In the genomic region with DNA sequence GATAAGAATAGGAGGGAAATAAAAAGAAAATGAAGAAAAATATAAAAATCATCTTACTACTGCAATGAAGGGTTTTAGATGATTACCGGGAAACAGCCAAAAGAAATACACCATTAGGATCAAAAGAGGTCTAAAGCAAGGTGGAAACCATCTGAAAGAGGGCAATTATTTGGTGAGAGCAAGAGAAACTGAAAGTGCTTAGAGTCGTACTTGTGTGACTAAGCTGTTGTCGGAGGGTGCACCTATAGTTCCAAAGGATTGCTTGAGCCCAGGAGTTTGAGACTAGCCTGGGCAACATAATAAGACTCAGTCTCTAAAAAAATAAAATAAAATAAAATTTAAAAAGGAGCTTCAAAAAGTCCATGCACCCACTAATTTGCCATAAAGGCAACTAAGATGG, we compare ENCODE assay signal across 15 cellular contexts.
DNase-seq lines count a peak whose midpoint lies in the region; ATAC-seq and TF ChIP-seq lines count a peak whose summit lies in the region.
"Had no signal": no experiment of that assay in that cellular context is flagged by ENCODE, and none has a peak within 500 bp of the region (broad histone marks: within the 10 kb centered on the region; RNA-seq: fewer than 3 reads in every experiment).

No MANE protein-coding gene starts in this region.

- H3K4me3 Mint-ChIP-seq in CD14-positive monocyte, result no peak overlapping the region
- H3K4me3 Mint-ChIP-seq: activated naive CD4-positive, alpha-beta T cell treated with anti-CD3 and anti-CD28 coated beads, Interleukin-2, amount 50 U/mL, for 24 hours had no signal

- DNase-seq in Daoy (ENCODE audit: low read depth) (peak; percentile 37), OCI-M1 (lab: John Stamatoyannopoulos, UW) (peak; percentile 77), CD14-positive monocyte (ENCODE audit: low spot score) (no peak), NCI-H2029 (lab: John Stamatoyannopoulos, UW) (no peak)
- no peak for DNase-seq in activated CD4-positive, alpha-beta T cell treated with anti-CD3 and anti-CD28 coated beads for 1 hour
- DNase-seq: Karpas-422; midbrain; NCI-H2171 treated with DMSO at 0.1 percent for 48 hours; posterior cingulate gyrus; stimulated activated naive CD4-positive, alpha-beta T cell; T-helper 2 cell had no signal

- H3K27ac Mint-ChIP-seq in CD14-positive monocyte, result no peak overlapping the region
- H3K27ac Mint-ChIP-seq: activated naive CD4-positive, alpha-beta T cell treated with anti-CD3 and anti-CD28 coated beads, Interleukin-2, amount 50 U/mL, for 24 hours had no signal

- H3K27me3 Mint-ChIP-seq in CD14-positive monocyte (ENCODE audit: low read depth in 3 of 3), result no peaks in the 10 kb centered on the region
- H3K27me3 Mint-ChIP-seq: activated naive CD4-positive, alpha-beta T cell treated with anti-CD3 and anti-CD28 coated beads, Interleukin-2, amount 50 U/mL, for 24 hours had no signal

- no peak for TF ChIP-seq CTCF in CD14-positive monocyte (IDR thresholded peaks at IDR 0.05)

- ATAC-seq in GM21367 (IDR thresholded peaks at IDR 0.05; ENCODE audit: unreplicated experiment) (peak; percentile 80), HG03039 (IDR thresholded peaks at IDR 0.05; ENCODE audit: unreplicated experiment) (peak; percentile 56), GM21528 (IDR thresholded peaks at IDR 0.05; ENCODE audit: low FRiP score, unreplicated experiment) (no peak)

- H3K36me3 Mint-ChIP-seq in CD14-positive monocyte, result no peaks in the 10 kb centered on the region
- H3K36me3 Mint-ChIP-seq: activated naive CD4-positive, alpha-beta T cell treated with anti-CD3 and anti-CD28 coated beads, Interleukin-2, amount 50 U/mL, for 24 hours had no signal

- intact Hi-C loops in CD14-positive monocyte (cut with micrococcal nuclease), result no loop called here

- peaks cover 0 to 3% (median 0%) of the 10 kb centered on the region in 7 donors for H3K9me3 Mint-ChIP-seq in CD14-positive monocyte
- H3K9me3 Mint-ChIP-seq: activated naive CD4-positive, alpha-beta T cell treated with anti-CD3 and anti-CD28 coated beads, Interleukin-2, amount 50 U/mL, for 24 hours had no signal

- H3K4me1 Mint-ChIP-seq in CD14-positive monocyte, result no peaks in the 10 kb centered on the region
- H3K4me1 Mint-ChIP-seq: activated naive CD4-positive, alpha-beta T cell treated with anti-CD3 and anti-CD28 coated beads, Interleukin-2, amount 50 U/mL, for 24 hours had no signal

Comparison
In these comparisons a context has a peak if more than half of its experiments do, and no peak if none do; other contexts are left out.
1. DNase-seq: peak in Daoy (single experiment) and OCI-M1 (single experiment); none in CD14-positive monocyte (single experiment), activated CD4-positive, alpha-beta T cell treated with anti-CD3 and anti-CD28 coated beads for 1 hour (single experiment) and NCI-H2029 (single experiment).